ENCODE assay signal across 8 cellular contexts in genomic region chr22:46758867-46759290, GRCh38. TPM values are rescaled to one million over a fixed set of nuclear protein-coding genes. Genes with fewer than 3 reads are reported as not detected.
DNase-seq lines count a peak whose midpoint lies in the region; ATAC-seq and TF ChIP-seq lines count a peak whose summit lies in the region.

No MANE protein-coding gene starts in this region.

- CTCF ChIA-PET in BJ (lab: Yijun Ruan, JAX): interaction anchor here (0.6 to 3.3 kb wide), 18 partner anchors 9 to 1735 kb away, joined by 3 to 9 read pairs (median 4); no protein-coding TSS in a partner anchor
- CTCF ChIA-PET in Panc1 (lab: Charles Lee): interaction anchor here (0.7 to 1.6 kb wide), 6 partner anchors 11 to 90 kb away, joined by 4 to 7 read pairs (median 4); no protein-coding TSS in a partner anchor

- intact Hi-C loops in Panc1 (cut with micrococcal nuclease; ENCODE audit: unreplicated experiment): no loop called here

- in situ Hi-C loops in Panc1 (cut with HindIII; ENCODE audit: low pct_unique_long_range_greater_than_20kb, low sequenced_read_pairs) (no loop called here), astrocyte of the cerebellum (cut with HindIII; ENCODE audit: low sequenced_read_pairs) (no loop called here)

- peak; percentile 34 for ATAC-seq in Panc1

- H3K4me1 ChIP-seq in Panc1 (ENCODE audit: control insufficient read depth, insufficient read depth, low read length): peaks cover 19% of the 10 kb centered on the region

- TF ChIP-seq CTCF in BJ (IDR thresholded peaks at IDR 0.05; ENCODE audit: insufficient read depth, low read depth, low read length) (peak; percentile 79), GM20000 (IDR thresholded peaks at IDR 0.05; ENCODE audit: extremely low read depth, missing control alignments) (peak; percentile 74), Panc1 (IDR thresholded peaks at IDR 0.05) (peak; percentile 80), astrocyte of the cerebellum (IDR thresholded peaks at IDR 0.05; ENCODE audit: low read depth, low read length, missing control alignments) (peak; percentile 74)

- H3K27me3 ChIP-seq in BJ (ENCODE audit: control insufficient read depth, insufficient read depth, low read length) (no peaks in the 10 kb centered on the region), Panc1 (ENCODE audit: control insufficient read depth, insufficient read depth, low read length) (no peaks in the 10 kb centered on the region)

- POLR2A ChIA-PET in BJ (lab: Charles Lee): no interaction called here
- POLR2A ChIA-PET in Panc1 (lab: Charles Lee): interaction anchor here (0.6 to 0.7 kb wide), 2 partner anchors 9 to 12 kb away, joined by 3 read pairs; no protein-coding TSS in a partner anchor

- no peak for DNase-seq in BJ (ENCODE audit: low read depth)
- DNase-seq in GM20000 (ENCODE audit: low spot score): peak; percentile 64
- DNase-seq in Panc1 (ENCODE audit: low read depth, low spot score): peak; percentile 32
- no peak for DNase-seq in astrocyte of the cerebellum (ENCODE audit: low read depth)
- peak; percentile 93 for DNase-seq in islet precursor cell
- peak; percentile 47 for DNase-seq in stimulated activated CD8-positive, alpha-beta memory T cell treated with anti-CD3 and anti-CD28 coated beads, Interleukin-12 subunit alpha, Interleukin-12 subunit beta, amount 100 ng/mL, for 1 hour (ENCODE audit: low read depth)
- no peak for DNase-seq in activated CD4-positive, CD25-positive, alpha-beta regulatory T cell (lab: John Stamatoyannopoulos, UW)
- no peak for DNase-seq in T1000 (lab: John Stamatoyannopoulos, UW)

- H3K4me3 ChIP-seq in BJ (ENCODE audit: low read depth, low read length): no peak overlapping the region
- H3K4me3 ChIP-seq in Panc1 (ENCODE audit: low read depth in 2 of 2, low read length in 2 of 2): no peak overlapping the region
- H3K4me3 ChIP-seq in astrocyte of the cerebellum (ENCODE audit: low read depth, low read length): no peak overlapping the region

- H3K9me3 ChIP-seq in Panc1 (ENCODE audit: control insufficient read depth, insufficient read depth, low read depth, low read length): no peaks in the 10 kb centered on the region

- no peaks in the 10 kb centered on the region for H3K36me3 ChIP-seq in BJ (ENCODE audit: control insufficient read depth, insufficient read depth, low read length)
- H3K36me3 ChIP-seq in Panc1 (ENCODE audit: control insufficient read depth, insufficient read depth, low read length): peaks cover 2% of the 10 kb centered on the region; the same call in 1 of the 2 replicates

- H3K27ac ChIP-seq in Panc1 (ENCODE audit: low read length): no peak overlapping the region

- no TSS peak for BruUV-seq in Panc1 (replicated peaks; lab: Mats Ljungman, UMichigan)

RNA-seq across cellular contexts. Expression of gene TBC1D22A, which starts 3.6 kb away (rescaled TPM):
- 20.5 and 24.2 TPM in 2 replicates for polyA plus RNA-seq in BJ (2011; rRNA removed)
- polyA minus RNA-seq in BJ (2011; rRNA and poly(A)+ RNA removed): 11.9 and 12.4 TPM in 2 replicates
- 28.7 TPM for total RNA-seq in Panc1 (2021; ENCODE audit: unreplicated experiment)
- 35.6 TPM for polyA plus RNA-seq in Panc1 (2012; ENCODE audit: insufficient read length)

RNA-seq across cellular contexts. Expression of gene CERK, which starts 20.8 kb away (rescaled TPM):
- 28.9 and 32.6 TPM in 2 replicates for polyA plus RNA-seq in BJ (2011; rRNA removed)
- polyA minus RNA-seq in BJ (2011; rRNA and poly(A)+ RNA removed): 27.8 and 31.8 TPM in 2 replicates
- total RNA-seq in Panc1 (2021; ENCODE audit: unreplicated experiment): 30.9 TPM
- polyA plus RNA-seq in Panc1 (2012; ENCODE audit: insufficient read length): 24.0 TPM

Comparison
In these comparisons a context has a peak if more than half of its experiments do, and no peak if none do; other contexts are left out.
1. DNase-seq: peak in GM20000 (single experiment), Panc1 (single experiment), islet precursor cell (single experiment) and stimulated activated CD8-positive, alpha-beta memory T cell treated with anti-CD3 and anti-CD28 coated beads, Interleukin-12 subunit alpha, Interleukin-12 subunit beta, amount 100 ng/mL, for 1 hour (single experiment); none in BJ (single experiment), astrocyte of the cerebellum (single experiment), activated CD4-positive, CD25-positive, alpha-beta regulatory T cell (0 of 4) and T1000 (single experiment).
2. Peak in every context shown above with its lines, with median percentiles within 50 percentile points of each other: CTCF ChIP-seq.